Comparison of ENCODE assay signal across 1 cellular context in the genomic region with DNA sequence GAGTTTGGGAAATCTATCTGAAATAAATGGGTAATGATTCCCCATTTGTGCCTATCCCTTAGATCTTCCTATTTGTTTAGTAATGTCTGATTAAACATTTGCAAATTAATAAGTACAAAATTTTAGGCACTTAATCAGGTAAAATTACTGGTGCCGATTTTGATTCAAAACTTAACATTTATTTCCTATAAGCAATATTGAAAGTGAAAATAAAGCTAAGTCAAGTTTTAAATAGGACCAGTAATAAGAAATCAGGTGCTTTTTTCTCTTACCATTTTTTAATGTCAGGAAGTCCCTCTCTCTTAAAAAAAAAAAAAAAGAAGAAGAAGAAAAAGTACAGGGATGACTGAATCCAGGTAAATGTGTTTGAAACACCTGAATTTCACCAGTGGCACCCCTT.
TF ChIP-seq lines count a peak whose summit lies in the region.

No MANE protein-coding gene starts in this region.

TF ChIP-seq in HepG2, 621 proteins besides CTCF, POLR2A, EP300 and RAD21 (continued from another document):
- no peak for TF ChIP-seq HNRNPUL1 (IDR thresholded peaks at IDR 0.05; ENCODE audit: low read depth, low read length)
- no peak for TF ChIP-seq LCORL (IDR thresholded peaks at IDR 0.05)
- no peak for TF ChIP-seq LCORL (CRISPR knock-in tag; IDR thresholded peaks at IDR 0.05)
- no peak for TF ChIP-seq PHB2 (IDR thresholded peaks at IDR 0.05; ENCODE audit: partially characterized antibody)
- no peak for TF ChIP-seq ZNF772 (CRISPR knock-in tag; IDR thresholded peaks at IDR 0.05)
- no peak for TF ChIP-seq CREB3 (CRISPR knock-in tag; IDR thresholded peaks at IDR 0.05)
- TF ChIP-seq FLYWCH1 (CRISPR knock-in tag; IDR thresholded peaks at IDR 0.05): no peak
